Comparison of ENCODE assay signal across 25 cellular contexts in genomic region chr3:156253150-156253549, GRCh38.
DNase-seq lines count a peak whose midpoint lies in the region; ATAC-seq, FAIRE-seq and TF ChIP-seq lines count a peak whose summit lies in the region.
"Had no signal": no experiment of that assay in that cellular context is flagged by ENCODE, and none has a peak within 500 bp of the region (broad histone marks: within the 10 kb centered on the region; RNA-seq: fewer than 3 reads in every experiment).

No MANE protein-coding gene starts in this region.

- no peaks in the 10 kb centered on the region for H3K9me3 Mint-ChIP-seq in astrocyte (ENCODE audit: unreplicated experiment)
- H3K9me3 Mint-ChIP-seq: activated B cell treated with CpG ODN at 0.5 μM for 24 hours; mesothelial cell of epicardium; T-helper 1 cell treated with Interleukin-12 subunit alpha and Interleukin-12 subunit beta and Interleukin-4 antibody, amounts not matched to agents 30 μg/mL and 1 μg/mL, for 36 hours had no signal

- H3K36me3 Mint-ChIP-seq in astrocyte (ENCODE audit: low read depth, unreplicated experiment): no peaks in the 10 kb centered on the region
- H3K36me3 Mint-ChIP-seq: mesothelial cell of epicardium had no signal

- peaks cover 1% of the 10 kb centered on the region for H3K27me3 Mint-ChIP-seq in astrocyte (ENCODE audit: low read depth, unreplicated experiment)

- no peaks in the 10 kb centered on the region for H3K79me2 ChIP-seq in astrocyte (ENCODE audit: insufficient read depth, low read length)

- no peaks in the 10 kb centered on the region for H3K4me1 ChIP-seq in astrocyte (ENCODE audit: insufficient read depth, low read length)
- H3K4me1 ChIP-seq: body of pancreas, esophagus squamous epithelium, heart left ventricle, right lobe of liver had no signal

- peaks cover 44% of the 10 kb centered on the region for H3K4me1 Mint-ChIP-seq in astrocyte (ENCODE audit: low read depth, unreplicated experiment)
- H3K4me1 Mint-ChIP-seq: activated B cell treated with CpG ODN at 0.5 μM for 24 hours had no signal

- no peak overlapping the region for H3K9ac ChIP-seq in astrocyte (ENCODE audit: low read length)

- no peaks in the 10 kb centered on the region for H3K9me3 ChIP-seq in astrocyte (ENCODE audit: insufficient read depth, low read depth, low read length)
- H3K9me3 ChIP-seq: body of pancreas, Caco-2, esophagus squamous epithelium, heart left ventricle, neutrophil, right lobe of liver, thyroid gland had no signal

- H2AFZ ChIP-seq in astrocyte (ENCODE audit: low read depth, low read length): no peak overlapping the region

- no peak overlapping the region for H3K27ac ChIP-seq in astrocyte (ENCODE audit: low read depth, low read length)
- H3K27ac ChIP-seq: body of pancreas, dorsolateral prefrontal cortex, esophagus squamous epithelium, heart left ventricle, neutrophil, right lobe of liver, thyroid gland had no signal

- H3K4me3 ChIP-seq in astrocyte (ENCODE audit: insufficient read depth, low read depth, low read length): no peak overlapping the region
- no peak overlapping the region for H3K4me3 ChIP-seq in H7 (ENCODE audit: insufficient read depth, low read depth, low read length)
- H3K4me3 ChIP-seq: body of pancreas, dorsolateral prefrontal cortex, esophagus squamous epithelium, heart left ventricle, right lobe of liver, thyroid gland had no signal

- H3K27ac Mint-ChIP-seq in astrocyte (ENCODE audit: unreplicated experiment): peak overlapping the region; percentile 80
- H3K27ac Mint-ChIP-seq: activated B cell treated with CpG ODN at 0.5 μM for 24 hours; mesothelial cell of epicardium; T-helper 1 cell treated with Interleukin-12 subunit alpha and Interleukin-12 subunit beta and Interleukin-4 antibody, amounts not matched to agents 30 μg/mL and 1 μg/mL, for 36 hours had no signal

- no peak for TF ChIP-seq CTCF in astrocyte (IDR thresholded peaks at IDR 0.05; ENCODE audit: insufficient read depth, low read depth, low read length)

- H4K20me1 ChIP-seq in astrocyte (ENCODE audit: insufficient read depth, low read length): no peaks in the 10 kb centered on the region

- H3K4me2 ChIP-seq in astrocyte (ENCODE audit: low read length): no peak overlapping the region

- no peak overlapping the region for H3K4me3 Mint-ChIP-seq in astrocyte (ENCODE audit: unreplicated experiment)
- H3K4me3 Mint-ChIP-seq: activated B cell treated with CpG ODN at 0.5 μM for 24 hours; mesothelial cell of epicardium; T-helper 1 cell treated with Interleukin-12 subunit alpha and Interleukin-12 subunit beta and Interleukin-4 antibody, amounts not matched to agents 30 μg/mL and 1 μg/mL, for 36 hours had no signal

- H3K27me3 ChIP-seq in astrocyte (ENCODE audit: insufficient read depth, low read length) (peaks cover 3% of the 10 kb centered on the region), H7 (ENCODE audit: control insufficient read depth, insufficient read depth, low read length) (no peaks in the 10 kb centered on the region)
- H3K27me3 ChIP-seq: body of pancreas, dorsolateral prefrontal cortex, esophagus squamous epithelium, heart left ventricle, neutrophil, right lobe of liver, thyroid gland had no signal

- no peak for DNase-seq in astrocyte (ENCODE audit: low read depth)
- no peak for DNase-seq in foreskin melanocyte
- no peak for DNase-seq in NCI-H748 treated with DMSO at 0.1 percent for 48 hours (lab: John Stamatoyannopoulos, UW)
- no peak for DNase-seq in H7
- DNase-seq: activated B cell treated with CpG ODN at 0.5 μM for 24 hours; activated naive CD4-positive, alpha-beta T cell; body of pancreas; Caco-2; dorsolateral prefrontal cortex; esophagus squamous epithelium; GF-D8; heart left ventricle; MV-4-11; NCI-H2171; right lobe of liver; thyroid gland had no signal

- H3K36me3 ChIP-seq in astrocyte (ENCODE audit: insufficient read depth, low read length) (no peaks in the 10 kb centered on the region), H7 (replicated peaks; ENCODE audit: control insufficient read depth, insufficient read depth, low read length) (no peaks in the 10 kb centered on the region)
- H3K36me3 ChIP-seq: esophagus squamous epithelium, heart left ventricle, neutrophil, right lobe of liver, thyroid gland had no signal

- no peak for FAIRE-seq in astrocyte (lab: Jason Lieb, UNC)
- FAIRE-seq: HepG2, keratinocyte had no signal

- peak; percentile 86 for ATAC-seq in GM18867 (IDR thresholded peaks at IDR 0.05; ENCODE audit: unreplicated experiment)
- peak; percentile 83 for ATAC-seq in GM21447 (IDR thresholded peaks at IDR 0.05; ENCODE audit: unreplicated experiment)
- peak; percentile 95 for ATAC-seq in HG03025 (IDR thresholded peaks at IDR 0.05; ENCODE audit: low FRiP score, unreplicated experiment)
- ATAC-seq in HG02759 (IDR thresholded peaks at IDR 0.05; ENCODE audit: unreplicated experiment): no peak
- ATAC-seq: body of pancreas, heart left ventricle, HepG2, right lobe of liver had no signal
